Comparison of ENCODE assay signal across 17 cellular contexts in genomic region chr13:97298816-97299215, GRCh38.
A peak's percentile ranks its signal among the peaks of the same experiment; 100 is the strongest.
DNase-seq lines count a peak whose midpoint lies in the region; ATAC-seq and TF ChIP-seq lines count a peak whose summit lies in the region.
"Had no signal": no experiment of that assay in that cellular context is flagged by ENCODE, and none has a peak within 500 bp of the region (broad histone marks: within the 10 kb centered on the region; RNA-seq: fewer than 3 reads in every experiment).

No MANE protein-coding gene starts in this region.

- TF ChIP-seq POLR2A in transverse colon (IDR thresholded peaks at IDR 0.05): no peak

- WGBS in transverse colon (ENCODE audit: low coverage in 1 of 2), 2 donors: 86 to 92% methylated on average over 1 of the region's 1 CpG

- in situ Hi-C loops in transverse colon (cut with MboI; ENCODE audit: low pct_ligation_motif_present in 1 of 4, low pct_unique_long_range_greater_than_20kb in 1 of 4, low sequenced_read_pairs in 3 of 4): no loop called here

- TF ChIP-seq EP300 in transverse colon (IDR thresholded peaks at IDR 0.05; ENCODE audit: low read depth): no peak

- H3K4me3 ChIP-seq in fibroblast of the aortic adventitia (ENCODE audit: low read depth, low read length) (no peak overlapping the region), transverse colon (no peak overlapping the region)
- H3K4me3 ChIP-seq: breast epithelium, GM12878, mucosa of descending colon, ovary, testis had no signal

- H3K9me3 ChIP-seq in transverse colon: no peaks in the 10 kb centered on the region
- H3K9me3 ChIP-seq: breast epithelium, mucosa of descending colon, ovary, testis had no signal

- TF ChIP-seq CTCF in fibroblast of the aortic adventitia (IDR thresholded peaks at IDR 0.05; ENCODE audit: insufficient read depth, low read length) (no peak), transverse colon (IDR thresholded peaks at IDR 0.05) (no peak)

- no peaks in the 10 kb centered on the region for H3K36me3 ChIP-seq in transverse colon
- H3K36me3 ChIP-seq: breast epithelium, ovary had no signal

- intact Hi-C loops in transverse colon (cut with DNase I; ENCODE audit: low total_unique reads): loop anchor here (5.0 kb wide), 1 partner anchor 133 kb away; the partner anchor contains the start of gene RAP2A

- peak overlapping the region in 3 of 4 donors; percentile 3 to 70 (median 34) for H3K27ac ChIP-seq in transverse colon
- H3K27ac ChIP-seq: breast epithelium, ovary, testis had no signal

- H3K4me1 ChIP-seq in transverse colon: peaks cover 23 to 51% (median 25%) of the 10 kb centered on the region in 4 donors

- peak; percentile 53 for DNase-seq in NCI-H510A (lab: John Stamatoyannopoulos, UW)
- no peak for DNase-seq in NCI-H510A treated with DMSO at 0.1 percent for 48 hours (lab: John Stamatoyannopoulos, UW)
- DNase-seq in fibroblast of the aortic adventitia (ENCODE audit: low read depth): peak; percentile 65
- DNase-seq in transverse colon: no peak
- no peak for DNase-seq in GDM1 (lab: John Stamatoyannopoulos, UW)
- DNase-seq: activated gamma-delta T cell treated with Interleukin-2 at 50 U/mL for 16 hours; DND-41; effector CD8-positive, alpha-beta T cell; KG1; mucosa of descending colon; ovary; testis had no signal

- no peaks in the 10 kb centered on the region for H3K27me3 ChIP-seq in transverse colon
- H3K27me3 ChIP-seq: breast epithelium, ovary, testis had no signal

- ATAC-seq in HG03558 (IDR thresholded peaks at IDR 0.05; ENCODE audit: extremely low read depth, unreplicated experiment): peak; percentile 48
- ATAC-seq in HG03280 (IDR thresholded peaks at IDR 0.05; ENCODE audit: unreplicated experiment): no peak
- no peak for ATAC-seq in GM18858 (IDR thresholded peaks at IDR 0.05; ENCODE audit: unreplicated experiment)
- ATAC-seq: GM12878, mucosa of descending colon had no signal

Comparison
In these comparisons a context has a peak if more than half of its experiments do, and no peak if none do; other contexts are left out.
1. DNase-seq: peak in NCI-H510A (single experiment) and fibroblast of the aortic adventitia (single experiment); none in NCI-H510A treated with DMSO at 0.1 percent for 48 hours (single experiment), transverse colon (single experiment) and GDM1 (single experiment).